ENCODE assay signal across 30 cellular contexts in genomic region chr7:32191296-32191695, GRCh38.
"Had no signal": no experiment of that assay in that cellular context is flagged by ENCODE, and none has a peak within 500 bp of the region (broad histone marks: within the 10 kb centered on the region; RNA-seq: fewer than 3 reads in every experiment).

No MANE protein-coding gene starts in this region.

- FAIRE-seq: endometrium, endothelial cell of umbilical vein had no signal

- H3K4me3 ChIP-seq: ascending aorta, breast epithelium, cardiac muscle cell, colonic mucosa, esophagus squamous epithelium, gastrocnemius medialis, heart left ventricle had no signal

- ATAC-seq: activated naive CD4-positive, alpha-beta T cell treated with anti-CD3 and anti-CD28 coated beads, Interleukin-2, amount 50 U/mL, for 72 hours; activated T-cell treated with anti-CD3 and anti-CD28 coated beads, Interleukin-2, amount 50 U/mL, for 72 hours; gastrocnemius medialis; heart left ventricle; WTC11 had no signal

- DNase-seq: activated CD4-positive, alpha-beta memory T cell treated with anti-CD3 and anti-CD28 coated beads, Interleukin-2, amount 10 ng/mL, durations not matched to agents 7 days and 5 days; activated CD4-positive, alpha-beta T cell treated with anti-CD3 and anti-CD28 coated beads for 1 hour; activated CD4-positive, alpha-beta T cell treated with anti-CD3 and anti-CD28 coated beads for 4 hours; activated CD4-positive, alpha-beta T cell treated with anti-CD3 and anti-CD28 coated beads, Interleukin-2, amount 10 ng/mL, durations not matched to agents 7 days and 5 days; activated CD4-positive, alpha-beta T cell treated with anti-CD3 and anti-CD28 coated beads, Interleukin-2, amount 50 U/mL, for 4 hours; activated CD8-positive, alpha-beta memory T cell treated with anti-CD3 and anti-CD28 coated beads, Interleukin-2, amount 50 U/mL, for 48 hours; activated gamma-delta T cell; activated naive CD4-positive, alpha-beta T cell; activated naive CD4-positive, alpha-beta T cell treated with anti-CD3 and anti-CD28 coated beads, Interleukin-2, amount 10 ng/mL, durations not matched to agents 7 days and 5 days; activated naive CD8-positive, alpha-beta T cell treated with anti-CD3 and anti-CD28 coated beads, Interleukin-2, amount 10 ng/mL, durations not matched to agents 7 days and 5 days; activated T-cell treated with anti-CD3 and anti-CD28 coated beads for 4 hours; activated T-cell treated with anti-CD3 and anti-CD28 coated beads, Interleukin-2, amount 50 U/mL, for 24 hours; activated T-cell treated with anti-CD3 and anti-CD28 coated beads, Interleukin-2, amount 50 U/mL, for 72 hours; central memory CD4-positive, alpha-beta T cell; cerebellar nuclear complex; colonic mucosa; effector CD8-positive, alpha-beta T cell; esophagus squamous epithelium; foreskin fibroblast; gastrocnemius medialis; glutamatergic neuron; heart left ventricle; T-helper 9 cell had no signal
